In the genomic region with DNA sequence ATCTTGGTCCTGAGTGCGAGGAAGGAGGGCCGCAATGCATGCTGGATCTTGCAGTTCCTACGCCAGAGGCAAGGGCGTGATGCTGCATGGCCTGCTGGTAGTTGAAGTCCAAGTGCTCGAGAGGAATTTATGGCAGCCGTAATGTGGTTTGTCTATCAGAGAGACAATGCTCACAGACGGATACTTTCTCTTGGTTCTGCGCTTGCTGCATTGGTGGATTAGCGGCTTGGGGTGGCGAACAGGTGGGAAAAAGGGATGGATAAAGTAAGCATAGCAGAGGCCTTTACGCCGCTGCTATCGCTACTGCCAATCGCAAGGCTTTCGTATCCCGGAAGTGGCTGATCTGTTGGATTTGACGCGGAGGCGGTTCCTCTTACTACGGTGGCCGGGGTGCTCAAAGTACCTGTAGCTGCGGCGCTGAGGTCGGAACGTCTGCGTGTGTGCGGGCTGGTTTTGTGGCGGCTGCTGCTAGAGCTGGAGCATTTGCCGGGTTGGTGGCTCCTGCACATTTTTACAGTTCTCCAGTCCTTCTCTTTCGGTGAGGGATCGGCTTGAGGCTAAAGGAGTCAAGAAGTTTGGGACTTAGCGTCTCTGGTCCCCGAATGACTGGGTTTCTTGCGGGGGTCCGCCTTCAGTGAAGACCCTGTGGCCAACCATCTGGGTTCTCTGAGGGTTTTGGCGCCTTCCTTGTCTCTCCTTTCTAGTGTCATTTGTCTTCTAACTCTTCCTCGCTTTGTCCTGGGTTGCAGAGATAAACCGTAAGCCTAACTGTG, we compare ENCODE assay signal across 8 cellular contexts. TPM values are rescaled to one million over a fixed set of nuclear protein-coding genes. Genes with fewer than 3 reads are reported as not detected.
A peak's percentile ranks its signal among the peaks of the same experiment; 100 is the strongest.
DNase-seq lines count a peak whose midpoint lies in the region; ATAC-seq, FAIRE-seq and TF ChIP-seq lines count a peak whose summit lies in the region.

TSS of gene ATG4C (plus strand) at position 397 of the 773 bp plus-strand sequence. CDS start 19,655 bp downstream, outside the sequence.

- H3K36me3 Mint-ChIP-seq in naive thymus-derived CD4-positive, alpha-beta T cell: peaks cover 0 to 8% (median under 1%) of the 10 kb centered on the region in 5 donors
- H3K36me3 Mint-ChIP-seq in stimulated activated naive B cell treated with anti-CD40 and anti-IgM and Interleukin-4, amounts not matched to agents 10 μg/mL and 1 μg/mL and 100 μg/mL, for 72 hours: peaks cover 3 to 8% of the 10 kb centered on the region in 2 donors

- peak within 1 kb of the TSS; percentile 68 for H3K27ac ChIP-seq in DOHH2 (ENCODE audit: low read depth, low read length)
- H3K27ac ChIP-seq in GM23248: peak within 1 kb of the TSS; percentile 61
- peak within 1 kb of the TSS; percentile 79 for H3K27ac ChIP-seq in Karpas-422 (ENCODE audit: low read length)
- H3K27ac ChIP-seq in naive thymus-derived CD4-positive, alpha-beta T cell (ENCODE audit: low read depth, low read length): peak within 1 kb of the TSS; percentile 87

- no peaks in the 10 kb centered on the region for H3K9me3 Mint-ChIP-seq in naive thymus-derived CD4-positive, alpha-beta T cell
- no peaks in the 10 kb centered on the region for H3K9me3 Mint-ChIP-seq in stimulated activated naive B cell treated with anti-CD40 and anti-IgM and Interleukin-4, amounts not matched to agents 10 μg/mL and 1 μg/mL and 100 μg/mL, for 72 hours

- H3K4me1 Mint-ChIP-seq in naive thymus-derived CD4-positive, alpha-beta T cell: peaks cover 9 to 21% (median 20%) of the 10 kb centered on the region in 7 donors
- peaks cover 11 to 22% of the 10 kb centered on the region in 2 donors for H3K4me1 Mint-ChIP-seq in stimulated activated naive B cell treated with anti-CD40 and anti-IgM and Interleukin-4, amounts not matched to agents 10 μg/mL and 1 μg/mL and 100 μg/mL, for 72 hours

- POLR2A ChIA-PET in naive thymus-derived CD4-positive, alpha-beta T cell (lab: Charles Lee): interaction anchor here (0.6 to 3.1 kb wide), 3 partner anchors 95 to 368 kb away, joined by 3 to 12 read pairs (median 4); partner anchors contain the start of gene USP1

- H3K9me2 ChIP-seq in DOHH2 (replicated peaks; ENCODE audit: control insufficient read depth, low read length): no peaks in the 10 kb centered on the region
- no peaks in the 10 kb centered on the region for H3K9me2 ChIP-seq in GM23248 (ENCODE audit: insufficient read depth)
- H3K9me2 ChIP-seq in Karpas-422 (replicated peaks; ENCODE audit: insufficient read depth, low read length): no peaks in the 10 kb centered on the region

- peaks cover 43% of the 10 kb centered on the region for H3K79me2 ChIP-seq in DOHH2 (ENCODE audit: control insufficient read depth, low read length)
- H3K79me2 ChIP-seq in GM23248 (ENCODE audit: insufficient read depth): peaks cover 38% of the 10 kb centered on the region
- peaks cover 49% of the 10 kb centered on the region for H3K79me2 ChIP-seq in Karpas-422 (ENCODE audit: low read length)

- DNase-seq in GM23248 (peak; percentile 99), Karpas-422 (peak; percentile 97), RCC 7860 (ENCODE audit: low spot score) (peak; percentile 91), activated T-helper 1 cell treated with Interleukin-2 at 50 U/mL for 16 hours (ENCODE audit: low read depth) (peak; percentile 85), fibroblast of mammary gland (ENCODE audit: low read depth) (peak; percentile 98)
- peak; percentile 72 to 97 (median 96) for DNase-seq in naive thymus-derived CD4-positive, alpha-beta T cell
- peak; percentile 89 for DNase-seq in stimulated activated naive B cell treated with anti-CD40 and anti-IgM and Interleukin-4, amounts not matched to agents 10 μg/mL and 1 μg/mL and 100 μg/mL, for 72 hours

- no peak for TF ChIP-seq CTCF in DOHH2 (IDR thresholded peaks at IDR 0.05; ENCODE audit: low read depth, low read length, poor library complexity, severe bottlenecking)
- TF ChIP-seq CTCF in fibroblast of mammary gland (conservative IDR thresholded peaks at IDR 0.05; ENCODE audit: control insufficient read depth, insufficient read depth, low read depth, low read length): peak; percentile 2

- H3K4me2 ChIP-seq in DOHH2 (ENCODE audit: low read length): peak within 1 kb of the TSS; percentile 73
- peak within 1 kb of the TSS; percentile 95 for H3K4me2 ChIP-seq in GM23248 (ENCODE audit: unreplicated experiment)
- H3K4me2 ChIP-seq in Karpas-422 (ENCODE audit: low read depth, low read length, poor library complexity, severe bottlenecking): peak within 1 kb of the TSS; percentile 97

- ATAC-seq in naive thymus-derived CD4-positive, alpha-beta T cell: peak; percentile 96
- peak; percentile 97 to 98 for ATAC-seq in stimulated activated naive B cell treated with anti-CD40 and anti-IgM and Interleukin-4, amounts not matched to agents 10 μg/mL and 1 μg/mL and 100 μg/mL, for 72 hours (replicated peaks)

- peaks cover 2% of the 10 kb centered on the region; the same call in 1 of the 2 replicates for H3F3A ChIP-seq in DOHH2 (ENCODE audit: control insufficient read depth, insufficient read depth)
- H3F3A ChIP-seq in GM23248 (ENCODE audit: insufficient read depth): 0 out of 2 replicates have a peak, but pooled peaks cover 14% of the 10 kb centered on the region

- H3K4me3 Mint-ChIP-seq in naive thymus-derived CD4-positive, alpha-beta T cell: peak within 1 kb of the TSS in 1 of 10 donors; percentile 14
- no peak within 1 kb of the TSS for H3K4me3 Mint-ChIP-seq in stimulated activated naive B cell treated with anti-CD40 and anti-IgM and Interleukin-4, amounts not matched to agents 10 μg/mL and 1 μg/mL and 100 μg/mL, for 72 hours

- peaks cover 0 to 16% (median 3%) of the 10 kb centered on the region in 5 donors for H3K27me3 Mint-ChIP-seq in naive thymus-derived CD4-positive, alpha-beta T cell
- H3K27me3 Mint-ChIP-seq in stimulated activated naive B cell treated with anti-CD40 and anti-IgM and Interleukin-4, amounts not matched to agents 10 μg/mL and 1 μg/mL and 100 μg/mL, for 72 hours: no peaks in the 10 kb centered on the region

- H3K36me3 ChIP-seq in DOHH2 (ENCODE audit: control insufficient read depth, low read length) (no peaks in the 10 kb centered on the region), GM23248 (ENCODE audit: low read depth) (no peaks in the 10 kb centered on the region), Karpas-422 (ENCODE audit: insufficient read depth, low read length) (no peaks in the 10 kb centered on the region)
- peaks cover 0 to 6% (median 0%) of the 10 kb centered on the region in 3 experiments for H3K36me3 ChIP-seq in naive thymus-derived CD4-positive, alpha-beta T cell (ENCODE audit: control insufficient read depth in 2 of 3, insufficient read depth in 3 of 3, low read length in 3 of 3)

- no peak within 1 kb of the TSS for H3K27ac Mint-ChIP-seq in naive thymus-derived CD4-positive, alpha-beta T cell
- no peak within 1 kb of the TSS for H3K27ac Mint-ChIP-seq in stimulated activated naive B cell treated with anti-CD40 and anti-IgM and Interleukin-4, amounts not matched to agents 10 μg/mL and 1 μg/mL and 100 μg/mL, for 72 hours

- H4K20me1 ChIP-seq in DOHH2 (ENCODE audit: control insufficient read depth, insufficient read depth, low read depth, low read length) (no peaks in the 10 kb centered on the region), GM23248 (ENCODE audit: insufficient read depth) (no peaks in the 10 kb centered on the region), Karpas-422 (ENCODE audit: insufficient read depth, low read depth, low read length) (no peaks in the 10 kb centered on the region)

- H3K4me3 ChIP-seq in DOHH2 (ENCODE audit: low read length) (peak within 1 kb of the TSS; percentile 85), GM23248 (peak within 1 kb of the TSS; percentile 87), Karpas-422 (ENCODE audit: low read length) (peak within 1 kb of the TSS; percentile 94), fibroblast of mammary gland (ENCODE audit: control insufficient read depth, low read depth, low read length) (peak within 1 kb of the TSS; percentile 84)
- peak within 1 kb of the TSS; percentile 94 for H3K4me3 ChIP-seq in naive thymus-derived CD4-positive, alpha-beta T cell (ENCODE audit: low read length)

- intact Hi-C loops in naive thymus-derived CD4-positive, alpha-beta T cell (cut with micrococcal nuclease): loop anchor here (1.0 to 10.0 kb wide), 14 partner anchors 97 to 1707 kb away; partner anchors contain the start of genes EFCAB7 (in 2 of the 2), ITGB3BP (in 2 of the 2), PGM1 (in 2 of the 2) and TM2D1 (in 2 of the 2)

- H3K9me3 ChIP-seq in DOHH2 (ENCODE audit: control insufficient read depth, insufficient read depth, low read length) (no peaks in the 10 kb centered on the region), GM23248 (ENCODE audit: low read depth) (no peaks in the 10 kb centered on the region), Karpas-422 (ENCODE audit: low read length) (no peaks in the 10 kb centered on the region)
- no peaks in the 10 kb centered on the region for H3K9me3 ChIP-seq in naive thymus-derived CD4-positive, alpha-beta T cell (ENCODE audit: control insufficient read depth in 2 of 3, low read length in 3 of 3)

- 1% methylated on average over 38 of the region's 38 CpGs for WGBS in GM23248 (ENCODE audit: low coverage in 1 of 2, low lambda C conversion rate in 2 of 2, missing lambda C conversion rate in 2 of 2), 2 experiments

- peaks cover 12% of the 10 kb centered on the region for H3K27me3 ChIP-seq in DOHH2 (ENCODE audit: control insufficient read depth, low read length)
- H3K27me3 ChIP-seq in GM23248 (replicated peaks; ENCODE audit: insufficient read depth): no peaks in the 10 kb centered on the region
- no peaks in the 10 kb centered on the region for H3K27me3 ChIP-seq in Karpas-422 (ENCODE audit: low read length)
- peaks cover 0 to 6% of the 10 kb centered on the region in 2 donors for H3K27me3 ChIP-seq in naive thymus-derived CD4-positive, alpha-beta T cell (ENCODE audit: control insufficient read depth in 2 of 2, insufficient read depth in 2 of 2, low read length in 2 of 2)

- in situ Hi-C loops in GM23248 (cut with MboI): no loop called here

- H3K4me1 ChIP-seq in DOHH2 (ENCODE audit: control insufficient read depth, low read length) (peaks cover 17% of the 10 kb centered on the region), GM23248 (ENCODE audit: insufficient read depth) (peaks cover 17% of the 10 kb centered on the region), Karpas-422 (ENCODE audit: low read length) (peaks cover 23% of the 10 kb centered on the region)
- H3K4me1 ChIP-seq in naive thymus-derived CD4-positive, alpha-beta T cell (ENCODE audit: control insufficient read depth in 2 of 2, insufficient read depth in 2 of 2, low read length in 2 of 2): peaks cover 6 to 7% of the 10 kb centered on the region in 2 donors

- H3K9ac ChIP-seq in GM23248 (peak within 1 kb of the TSS; percentile 79), Karpas-422 (ENCODE audit: low read length) (peak within 1 kb of the TSS; percentile 84)

- CTCF ChIA-PET in naive thymus-derived CD4-positive, alpha-beta T cell (lab: Charles Lee): interaction anchor here (0.5 kb wide), 1 partner anchor 254 kb away, joined by 3 read pairs; no protein-coding TSS in a partner anchor

- FAIRE-seq in RCC 7860 (lab: Jason Lieb, UNC): peak; percentile 81

- H2AFZ ChIP-seq in GM23248: peak within 1 kb of the TSS; percentile 98
- H2AFZ ChIP-seq in Karpas-422 (ENCODE audit: low read length): peak within 1 kb of the TSS; percentile 94; the same call in 1 of the 2 replicates

RNA-seq across cellular contexts. Expression of gene ATG4C, which starts in this region (rescaled TPM):
- total RNA-seq in GM23248 (2014; rRNA removed; shearing (Covaris generic)): 4.4 and 6.2 TPM in 2 replicates
- 11.7 and 12.3 TPM in 2 replicates for polyA plus RNA-seq in GM23248 (2016; fragmentation: Nextera tagmentation; extraction: Ambion mirVana)
- total RNA-seq in Karpas-422 (2014; rRNA removed; shearing (Covaris generic); ENCODE audit: low replicate concordance): 10.5 and 18.6 TPM in 2 replicates
- 10 to 100 TPM in 4 of 5 experiments, 1 to 10 TPM in 1; 6.8 to 16.5 (median 11.5) TPM for total RNA-seq in naive thymus-derived CD4-positive, alpha-beta T cell
- polyA plus RNA-seq in naive thymus-derived CD4-positive, alpha-beta T cell: 10 to 100 TPM; 16.3 to 20.1 TPM

Comparison
In these comparisons a context has a peak if more than half of its experiments do, and no peak if none do; other contexts are left out.
1. Peak in every context shown above with its lines: DNase-seq, ATAC-seq, H3K4me3 ChIP-seq and H3K27ac ChIP-seq.